In the genomic region with DNA sequence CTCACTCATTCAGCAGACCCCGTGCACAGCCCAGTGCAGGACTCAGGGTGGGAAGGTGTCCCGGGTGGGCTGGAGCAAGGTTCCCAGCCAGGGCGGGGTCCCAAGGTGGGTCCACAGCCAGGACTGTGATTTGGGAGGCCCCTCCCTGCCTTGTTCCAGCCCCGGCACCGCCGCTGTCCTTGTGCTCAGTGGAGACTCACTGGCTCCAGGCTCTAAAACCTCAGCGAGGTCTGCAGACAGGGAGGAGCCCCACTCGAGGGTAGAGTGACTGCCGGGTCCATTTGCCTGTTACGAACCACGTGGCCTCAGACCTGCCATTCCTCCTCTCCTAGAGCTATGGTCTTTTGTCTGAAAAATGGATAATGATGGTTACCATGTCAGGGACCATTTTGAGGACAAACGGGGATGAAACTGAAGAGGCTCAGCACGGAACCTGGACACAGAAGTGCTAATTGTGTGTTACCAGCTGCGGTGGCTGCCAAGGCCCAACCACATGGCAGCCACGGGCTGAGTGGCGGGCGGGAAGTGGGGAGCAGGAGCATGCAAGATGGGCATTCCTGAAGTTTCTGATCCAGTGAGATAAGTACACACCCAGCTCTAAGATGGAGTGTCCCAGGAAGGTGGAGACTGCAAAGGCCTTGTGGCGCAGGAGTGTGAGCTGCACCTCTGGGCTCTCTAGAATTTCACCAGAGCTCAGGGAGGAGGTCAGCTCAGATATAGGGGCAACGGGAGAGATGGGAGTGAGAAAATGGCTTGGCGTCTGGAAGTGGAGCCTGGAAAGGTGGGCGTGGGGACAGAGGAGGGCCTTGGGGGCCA, we compare ENCODE assay signal across 1 cellular context.
TF ChIP-seq lines count a peak whose summit lies in the region.

No MANE protein-coding gene starts in this region.

TF ChIP-seq in IMR-90, 13 proteins besides CTCF, POLR2A, EP300 and RAD21 (continued from another document):
- no peak for TF ChIP-seq USF2 (IDR thresholded peaks at IDR 0.05; ENCODE audit: low read depth, low read length)
- no peak for TF ChIP-seq FOS (IDR thresholded peaks at IDR 0.05; ENCODE audit: low read depth, low read length)
- TF ChIP-seq RCOR1 (IDR thresholded peaks at IDR 0.05; ENCODE audit: insufficient replicate concordance, low read length), result no peak
- no peak for TF ChIP-seq NFE2L2 (IDR thresholded peaks at IDR 0.05; ENCODE audit: low read depth, low read length)
- no peak for TF ChIP-seq RFX5 (IDR thresholded peaks at IDR 0.05; ENCODE audit: low read depth, low read length)
- no peak for TF ChIP-seq SMC3 (IDR thresholded peaks at IDR 0.05; ENCODE audit: low read depth, low read length)
- no peak for TF ChIP-seq CHD1 (IDR thresholded peaks at IDR 0.05; ENCODE audit: low read depth, low read length)
- TF ChIP-seq MXI1 (IDR thresholded peaks at IDR 0.05; ENCODE audit: borderline replicate concordance, low read depth, low read length), result no peak
- no peak for TF ChIP-seq CEBPB (IDR thresholded peaks at IDR 0.05; ENCODE audit: low read depth, low read length)
- TF ChIP-seq MAZ (IDR thresholded peaks at IDR 0.05; ENCODE audit: borderline replicate concordance, low read depth, low read length), result no peak
